ENCODE assay signal across 20 cellular contexts in genomic region chr12:25975179-25975578, GRCh38.
"Had no signal": no experiment of that assay in that cellular context is flagged by ENCODE, and none has a peak within 500 bp of the region (broad histone marks: within the 10 kb centered on the region; RNA-seq: fewer than 3 reads in every experiment).

No MANE protein-coding gene starts in this region.

- H3K36me3 Mint-ChIP-seq: memory B cell; natural killer cell treated with Interleukin-12 subunit alpha and Interleukin-12 subunit beta and Interleukin-15 and Interleukin-18, amount 100 ng/mL, for 72 hours; stimulated activated memory B cell treated with anti-CD40 and anti-IgM and Interleukin-4, amounts not matched to agents 10 μg/mL and 1 μg/mL and 100 μg/mL, for 72 hours had no signal

- H3K9ac ChIP-seq: parathyroid adenoma had no signal

- H3K4me3 Mint-ChIP-seq: dendritic cell treated with granulocyte-macrophage colony-stimulating factor and Interleukin-4, amounts not matched to agents 40 ng/mL and 50 ng/mL, for 4 days; memory B cell; natural killer cell treated with Interleukin-12 subunit alpha and Interleukin-12 subunit beta and Interleukin-15 and Interleukin-18, amount 100 ng/mL, for 72 hours; stimulated activated memory B cell treated with anti-CD40 and anti-IgM and Interleukin-4, amounts not matched to agents 10 μg/mL and 1 μg/mL and 100 μg/mL, for 72 hours; stimulated activated naive CD8-positive, alpha-beta T cell treated with anti-CD3 and anti-CD28 coated beads, Interleukin-15, Interleukin-2, amounts not matched to agents 100 ng/mL and 50 ng/mL, for 24 hours had no signal

- H3K27me3 ChIP-seq: spleen, tibial artery, upper lobe of left lung, vagina had no signal

- ATAC-seq: sciatic nerve; stimulated activated memory B cell treated with anti-CD40 and anti-IgM and Interleukin-4, amounts not matched to agents 10 μg/mL and 1 μg/mL and 100 μg/mL, for 72 hours had no signal

- H3K4me1 ChIP-seq: parathyroid adenoma, spleen had no signal

- H3K36me3 ChIP-seq: spleen, tibial artery, upper lobe of left lung, vagina had no signal

- H3K4me3 ChIP-seq: spleen, tibial artery, upper lobe of left lung, vagina had no signal

- H3K27ac ChIP-seq: parathyroid adenoma, tibial artery, vagina had no signal

- H3K27me3 Mint-ChIP-seq: dendritic cell treated with granulocyte-macrophage colony-stimulating factor and Interleukin-4, amounts not matched to agents 40 ng/mL and 50 ng/mL, for 4 days had no signal

- DNase-seq: erythroblast; foreskin melanocyte; head of caudate nucleus; hippocampal formation; kidney glomerular epithelial cell; midbrain; spleen; stimulated activated CD4-positive, alpha-beta T cell treated with anti-CD3 and anti-CD28 coated beads, Interleukin-15, amount 100 ng/mL, for 24 hours; stimulated activated CD4-positive, alpha-beta T cell treated with anti-CD3 and anti-CD28 coated beads, Interleukin-1b, Interleukin-23, amount 100 ng/mL, for 48 hours; stimulated activated CD4-positive, alpha-beta T cell treated with anti-CD3 and anti-CD28 coated beads, Interleukin-4, amount 100 ng/mL, for 24 hours; tibial artery; upper lobe of left lung had no signal

- H3K9me3 ChIP-seq: spleen, tibial artery, upper lobe of left lung, vagina had no signal

- H3K27ac Mint-ChIP-seq: dendritic cell treated with granulocyte-macrophage colony-stimulating factor and Interleukin-4, amounts not matched to agents 40 ng/mL and 50 ng/mL, for 4 days; memory B cell; natural killer cell treated with Interleukin-12 subunit alpha and Interleukin-12 subunit beta and Interleukin-15 and Interleukin-18, amount 100 ng/mL, for 72 hours; stimulated activated memory B cell treated with anti-CD40 and anti-IgM and Interleukin-4, amounts not matched to agents 10 μg/mL and 1 μg/mL and 100 μg/mL, for 72 hours; stimulated activated naive CD8-positive, alpha-beta T cell treated with anti-CD3 and anti-CD28 coated beads, Interleukin-15, Interleukin-2, amounts not matched to agents 100 ng/mL and 50 ng/mL, for 24 hours had no signal

- H3K9me3 Mint-ChIP-seq: dendritic cell treated with granulocyte-macrophage colony-stimulating factor and Interleukin-4, amounts not matched to agents 40 ng/mL and 50 ng/mL, for 4 days; memory B cell; natural killer cell treated with Interleukin-12 subunit alpha and Interleukin-12 subunit beta and Interleukin-15 and Interleukin-18, amount 100 ng/mL, for 72 hours; stimulated activated memory B cell treated with anti-CD40 and anti-IgM and Interleukin-4, amounts not matched to agents 10 μg/mL and 1 μg/mL and 100 μg/mL, for 72 hours; stimulated activated naive CD8-positive, alpha-beta T cell treated with anti-CD3 and anti-CD28 coated beads, Interleukin-15, Interleukin-2, amounts not matched to agents 100 ng/mL and 50 ng/mL, for 24 hours had no signal
